In the genomic region with DNA sequence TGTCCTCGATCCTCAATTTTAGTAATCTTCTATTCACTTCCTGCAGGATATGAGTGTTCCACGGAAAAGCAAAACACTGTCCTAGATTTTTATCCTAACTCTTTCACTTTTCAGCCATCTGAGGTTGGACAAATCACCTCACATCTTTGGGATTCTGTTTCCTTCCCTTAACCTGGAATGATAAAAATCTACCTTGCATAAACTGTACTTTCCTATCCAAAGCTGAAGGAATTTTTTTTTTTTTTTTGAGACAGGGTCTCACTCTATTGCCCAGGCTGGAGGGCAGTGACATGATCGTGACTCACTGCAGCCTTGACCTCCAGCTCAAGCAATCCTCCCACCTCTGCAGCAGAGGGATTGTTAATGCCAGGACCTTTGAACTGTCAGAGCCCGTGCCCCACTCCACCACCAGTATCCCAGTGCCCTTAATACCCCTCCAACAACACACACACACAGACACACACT, we compare ENCODE assay signal across 1 cellular context.
TF ChIP-seq lines count a peak whose summit lies in the region.

No MANE protein-coding gene starts in this region.

TF ChIP-seq in K562, 482 proteins besides CTCF, POLR2A, EP300 and RAD21 (continued from another document):
- TF ChIP-seq ZBTB2 (IDR thresholded peaks at IDR 0.05) (no peak), ATF1 (CRISPR knock-in tag; IDR thresholded peaks at IDR 0.05) (no peak), ATF1 (tag; IDR thresholded peaks at IDR 0.05) (no peak), ATF3 (IDR thresholded peaks at IDR 0.05) (peak; percentile 73), ATF3 (CRISPR knock-in tag; conservative IDR thresholded peaks at IDR 0.05) (no peak), FOXJ3 (CRISPR knock-in tag; IDR thresholded peaks at IDR 0.05) (no peak), ZNF24 (IDR thresholded peaks at IDR 0.05) (no peak), PRDM10 (IDR thresholded peaks at IDR 0.05; ENCODE audit: partially characterized antibody) (no peak), CHD7 (IDR thresholded peaks at IDR 0.05; ENCODE audit: low read depth, low read length) (no peak), TOE1 (IDR thresholded peaks at IDR 0.05; ENCODE audit: borderline replicate concordance) (no peak), TOE1 (CRISPR knock-in tag; IDR thresholded peaks at IDR 0.05; ENCODE audit: borderline replicate concordance, low read depth) (no peak), MTA1 (IDR thresholded peaks at IDR 0.05; ENCODE audit: borderline replicate concordance) (no peak), ZNF785 (CRISPR knock-in tag; IDR thresholded peaks at IDR 0.05) (no peak), ZNF551 (CRISPR knock-in tag; IDR thresholded peaks at IDR 0.05) (no peak), SMARCA5 (IDR thresholded peaks at IDR 0.05) (0 out of 2 replicates have a peak, but pooled peaks have one; percentile 34), ZNF274 (IDR thresholded peaks at IDR 0.05; ENCODE audit: borderline replicate concordance, low read depth, low read length) (no peak)
- TF ChIP-seq, protein P1, sequence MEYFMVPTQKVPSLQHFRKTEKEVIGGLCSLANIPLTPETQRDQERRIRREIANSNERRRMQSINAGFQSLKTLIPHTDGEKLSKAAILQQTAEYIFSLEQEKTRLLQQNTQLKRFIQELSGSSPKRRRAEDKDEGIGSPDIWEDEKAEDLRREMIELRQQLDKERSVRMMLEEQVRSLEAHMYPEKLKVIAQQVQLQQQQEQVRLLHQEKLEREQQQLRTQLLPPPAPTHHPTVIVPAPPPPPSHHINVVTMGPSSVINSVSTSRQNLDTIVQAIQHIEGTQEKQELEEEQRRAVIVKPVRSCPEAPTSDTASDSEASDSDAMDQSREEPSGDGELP (CRISPR knock-in tag; IDR thresholded peaks at IDR 0.05; ENCODE audit: borderline replicate concordance), result no peak
